ENCODE assay signal across 13 cellular contexts in genomic region chr11:68317147-68317785, GRCh38. TPM values are rescaled to one million over a fixed set of nuclear protein-coding genes. Genes with fewer than 3 reads are reported as not detected.
DNase-seq lines count a peak whose midpoint lies in the region; ATAC-seq and TF ChIP-seq lines count a peak whose summit lies in the region.
"Had no signal": no experiment of that assay in that cellular context is flagged by ENCODE, and none has a peak within 500 bp of the region (broad histone marks: within the 10 kb centered on the region; RNA-seq: fewer than 3 reads in every experiment).

No MANE protein-coding gene starts in this region.

- H3K27ac ChIP-seq in GM23338 (ENCODE audit: low read depth) (no peak overlapping the region), SJCRH30 (peak overlapping the region; percentile 84), right atrium auricular region (peak overlapping the region; percentile 58 to 87), sigmoid colon (peak overlapping the region; percentile 78 to 92 (median 88))

- no peak for TF ChIP-seq EP300 in sigmoid colon (IDR thresholded peaks at IDR 0.05)

- intact Hi-C loops in sigmoid colon (cut with DNase I), result no loop called here
- intact Hi-C loops in activated T-helper 1 cell treated with anti-CD3 and anti-CD28 coated beads, Interleukin-12 subunit alpha, Interleukin-12 subunit beta, Interleukin-2, Interleukin-4 antibody, amounts not matched to agents 30 ng/mL and 10 ng/mL and 1 ng/mL, durations not matched to agents 14 hours and 24 hours and 36 hours (cut with micrococcal nuclease), result no loop called here

- ATAC-seq in GM23338 (peak; percentile 14), GM21717 (IDR thresholded peaks at IDR 0.05; ENCODE audit: unreplicated experiment) (no peak)
- ATAC-seq: activated CD4-positive, alpha-beta T cell treated with anti-CD3 and anti-CD28 coated beads for 36 hours had no signal

- 60 to 79% methylated on average over 15 of the region's 15 CpGs for WGBS in sigmoid colon, 2 donors

- no peak for TF ChIP-seq CTCF in GM23338 (conservative IDR thresholded peaks at IDR 0.05; ENCODE audit: low read depth in 2 of 2)
- TF ChIP-seq CTCF in right atrium auricular region (IDR thresholded peaks at IDR 0.05), result no peak
- no peak for TF ChIP-seq CTCF in sigmoid colon (IDR thresholded peaks at IDR 0.05)

- H3K9me2 ChIP-seq in GM23338 (ENCODE audit: insufficient read depth), result no peaks in the 10 kb centered on the region

- H3F3A ChIP-seq in GM23338 (replicated peaks; ENCODE audit: low read depth), result peaks cover 7% of the 10 kb centered on the region; the same call in 1 of the 2 replicates

- H3K4me1 ChIP-seq in GM23338 (ENCODE audit: insufficient read depth), result peaks cover 41% of the 10 kb centered on the region
- H3K4me1 ChIP-seq in SJCRH30, result peaks cover 21% of the 10 kb centered on the region
- H3K4me1 ChIP-seq in right atrium auricular region, result peaks cover 0 to 59% of the 10 kb centered on the region in 2 donors
- H3K4me1 ChIP-seq in sigmoid colon, result peaks cover 0 to 59% (median 58%) of the 10 kb centered on the region in 4 donors

- peaks cover 51% of the 10 kb centered on the region for H3K4me1 Mint-ChIP-seq in GM23338
- H3K4me1 Mint-ChIP-seq in activated T-helper 1 cell treated with anti-CD3 and anti-CD28 coated beads, Interleukin-12 subunit alpha, Interleukin-12 subunit beta, Interleukin-2, Interleukin-4 antibody, amounts not matched to agents 30 ng/mL and 10 ng/mL and 1 ng/mL, durations not matched to agents 14 hours and 24 hours and 36 hours (ENCODE audit: low read depth), result peaks cover 29% of the 10 kb centered on the region

- no peaks in the 10 kb centered on the region; the same call in 1 of the 2 replicates for H4K20me1 ChIP-seq in GM23338 (replicated peaks; ENCODE audit: insufficient read depth)

- H2AFZ ChIP-seq in GM23338, result no peak overlapping the region

- H3K36me3 Mint-ChIP-seq in GM23338 (ENCODE audit: low read depth), result peaks cover 22% of the 10 kb centered on the region
- no peaks in the 10 kb centered on the region for H3K36me3 Mint-ChIP-seq in activated T-helper 1 cell treated with anti-CD3 and anti-CD28 coated beads, Interleukin-12 subunit alpha, Interleukin-12 subunit beta, Interleukin-2, Interleukin-4 antibody, amounts not matched to agents 30 ng/mL and 10 ng/mL and 1 ng/mL, durations not matched to agents 14 hours and 24 hours and 36 hours (ENCODE audit: low read depth)
- H3K36me3 Mint-ChIP-seq: immature natural killer cell had no signal

- TF ChIP-seq POLR2A in sigmoid colon (IDR thresholded peaks at IDR 0.05), result no peak

- peak overlapping the region; percentile 48; the same call in 1 of the 2 replicates for H3K27ac Mint-ChIP-seq in GM23338
- no peak overlapping the region for H3K27ac Mint-ChIP-seq in activated T-helper 1 cell treated with anti-CD3 and anti-CD28 coated beads, Interleukin-12 subunit alpha, Interleukin-12 subunit beta, Interleukin-2, Interleukin-4 antibody, amounts not matched to agents 30 ng/mL and 10 ng/mL and 1 ng/mL, durations not matched to agents 14 hours and 24 hours and 36 hours
- H3K27ac Mint-ChIP-seq: activated CD4-positive, alpha-beta T cell treated with anti-CD3 and anti-CD28 coated beads for 36 hours; immature natural killer cell had no signal

- H3K4me3 ChIP-seq in GM23338, result no peak overlapping the region
- peak overlapping the region; percentile 46 for H3K4me3 ChIP-seq in SJCRH30
- H3K4me3 ChIP-seq in right atrium auricular region, result no peak overlapping the region
- no peak overlapping the region for H3K4me3 ChIP-seq in sigmoid colon

- H3K4me2 ChIP-seq in GM23338, result peak overlapping the region; percentile 65

- H3K79me2 ChIP-seq in GM23338 (replicated peaks; ENCODE audit: insufficient read depth), result peaks cover 91% of the 10 kb centered on the region

- no peaks in the 10 kb centered on the region for H3K9me3 ChIP-seq in SJCRH30 (replicated peaks)
- H3K9me3 ChIP-seq in right atrium auricular region, result no peaks in the 10 kb centered on the region
- H3K9me3 ChIP-seq in sigmoid colon, result no peaks in the 10 kb centered on the region

- H3K27me3 ChIP-seq in GM23338 (ENCODE audit: insufficient read depth) (no peaks in the 10 kb centered on the region), SJCRH30 (no peaks in the 10 kb centered on the region), right atrium auricular region (no peaks in the 10 kb centered on the region), sigmoid colon (no peaks in the 10 kb centered on the region)

- H3K36me3 ChIP-seq in GM23338 (ENCODE audit: insufficient read depth) (no peaks in the 10 kb centered on the region), SJCRH30 (peaks cover 18% of the 10 kb centered on the region), right atrium auricular region (no peaks in the 10 kb centered on the region), sigmoid colon (no peaks in the 10 kb centered on the region)

- DNase-seq in GM23338 (ENCODE audit: low spot score), result no peak
- DNase-seq in SJCRH30, result peak; percentile 59 to 63
- no peak for DNase-seq in right atrium auricular region (ENCODE audit: low spot score)
- DNase-seq in sigmoid colon, result no peak
- DNase-seq in activated T-helper 1 cell treated with anti-CD3 and anti-CD28 coated beads, Interleukin-12 subunit alpha, Interleukin-12 subunit beta, Interleukin-2, Interleukin-4 antibody, amounts not matched to agents 30 ng/mL and 10 ng/mL and 1 ng/mL, durations not matched to agents 14 hours and 24 hours and 36 hours (ENCODE audit: low spot score), result no peak
- no peak for DNase-seq in A172 (ENCODE audit: low spot score)
- DNase-seq: activated CD4-positive, alpha-beta T cell treated with anti-CD3 and anti-CD28 coated beads for 36 hours; activated naive CD4-positive, alpha-beta T cell; cortex of kidney; immature natural killer cell; T1000 had no signal

- H3K27me3 Mint-ChIP-seq in GM23338 (ENCODE audit: insufficient read depth, low read depth, poor library complexity), result peaks cover 13% of the 10 kb centered on the region
- peaks cover 4% of the 10 kb centered on the region for H3K27me3 Mint-ChIP-seq in activated T-helper 1 cell treated with anti-CD3 and anti-CD28 coated beads, Interleukin-12 subunit alpha, Interleukin-12 subunit beta, Interleukin-2, Interleukin-4 antibody, amounts not matched to agents 30 ng/mL and 10 ng/mL and 1 ng/mL, durations not matched to agents 14 hours and 24 hours and 36 hours (ENCODE audit: insufficient read depth)

- peaks cover 4% of the 10 kb centered on the region; the same call in 1 of the 3 replicates for H3K9me3 Mint-ChIP-seq in GM23338
- no peaks in the 10 kb centered on the region for H3K9me3 Mint-ChIP-seq in activated T-helper 1 cell treated with anti-CD3 and anti-CD28 coated beads, Interleukin-12 subunit alpha, Interleukin-12 subunit beta, Interleukin-2, Interleukin-4 antibody, amounts not matched to agents 30 ng/mL and 10 ng/mL and 1 ng/mL, durations not matched to agents 14 hours and 24 hours and 36 hours
- H3K9me3 Mint-ChIP-seq: immature natural killer cell, nephron had no signal

- no peak overlapping the region for H3K4me3 Mint-ChIP-seq in GM23338
- no peak overlapping the region for H3K4me3 Mint-ChIP-seq in activated T-helper 1 cell treated with anti-CD3 and anti-CD28 coated beads, Interleukin-12 subunit alpha, Interleukin-12 subunit beta, Interleukin-2, Interleukin-4 antibody, amounts not matched to agents 30 ng/mL and 10 ng/mL and 1 ng/mL, durations not matched to agents 14 hours and 24 hours and 36 hours
- H3K4me3 Mint-ChIP-seq: activated CD4-positive, alpha-beta T cell treated with anti-CD3 and anti-CD28 coated beads for 36 hours had no signal

TF ChIP-seq in GM23338, 12 proteins besides CTCF, POLR2A, EP300 and RAD21:
- TF ChIP-seq CREB1 (CRISPR knock-in tag; IDR thresholded peaks at IDR 0.05; ENCODE audit: low read depth) (no peak), JUNB (IDR thresholded peaks at IDR 0.05; ENCODE audit: unreplicated experiment) (no peak), ZNF331 (CRISPR knock-in tag; IDR thresholded peaks at IDR 0.05; ENCODE audit: low read depth) (no peak), NANOG (IDR thresholded peaks at IDR 0.05; ENCODE audit: borderline replicate concordance) (no peak)
TF ChIP-seq in GM23338: peak in this region for 0.

RNA-seq across cellular contexts. Expression of gene LRP5, which starts 4.9 kb away (rescaled TPM):
- 35.1 and 51.1 TPM in 2 replicates for total RNA-seq in GM23338 (2014; rRNA removed; shearing (Covaris generic))
- polyA plus RNA-seq in GM23338 (2016; fragmentation: Nextera tagmentation; extraction: Ambion mirVana) (26.9 and 38.3 TPM in 2 replicates), sigmoid colon (10 to 100 TPM; 18.0 to 63.1 (median 20.4) TPM)
- total RNA-seq in SJCRH30 (2014; rRNA removed; shearing (Covaris generic)), result 45.5 and 46.5 TPM in 2 replicates
- total RNA-seq in right atrium auricular region (10 to 100 TPM; 34.6 to 60.9 TPM), sigmoid colon (10 to 100 TPM; 18.3 to 43.8 (median 29.2) TPM)
- 21.4 and 23.9 TPM in 2 replicates for total RNA-seq in activated T-helper 1 cell treated with anti-CD3 and anti-CD28 coated beads, Interleukin-12 subunit alpha, Interleukin-12 subunit beta, Interleukin-2, Interleukin-4 antibody, amounts not matched to agents 30 ng/mL and 10 ng/mL and 1 ng/mL, durations not matched to agents 14 hours and 24 hours and 36 hours
- 13.2 and 13.7 TPM in 2 replicates for total RNA-seq in A172 (2014; rRNA removed; shearing (Covaris generic))

RNA-seq across cellular contexts. Expression of gene C11orf24, which starts 45.5 kb away (rescaled TPM):
- total RNA-seq in GM23338 (2014; rRNA removed; shearing (Covaris generic)), result 45.2 and 57.5 TPM in 2 replicates
- polyA plus RNA-seq in GM23338 (2016; fragmentation: Nextera tagmentation; extraction: Ambion mirVana), result 49.8 and 50.7 TPM in 2 replicates
- total RNA-seq in SJCRH30 (2014; rRNA removed; shearing (Covaris generic)), result 26.5 and 30.7 TPM in 2 replicates
- total RNA-seq in right atrium auricular region, result 10 to 100 TPM; 20.4 to 21.3 TPM
- total RNA-seq in sigmoid colon, result 10 to 100 TPM; 13.7 to 25.4 (median 21.9) TPM
- 10 to 100 TPM; 37.8 to 70.3 (median 40.6) TPM for polyA plus RNA-seq in sigmoid colon
- total RNA-seq in activated T-helper 1 cell treated with anti-CD3 and anti-CD28 coated beads, Interleukin-12 subunit alpha, Interleukin-12 subunit beta, Interleukin-2, Interleukin-4 antibody, amounts not matched to agents 30 ng/mL and 10 ng/mL and 1 ng/mL, durations not matched to agents 14 hours and 24 hours and 36 hours, result 33.9 and 39.7 TPM in 2 replicates
- total RNA-seq in A172 (2014; rRNA removed; shearing (Covaris generic)), result 52.4 and 55.5 TPM in 2 replicates

Comparison
In these comparisons a context has a peak if more than half of its experiments do, and no peak if none do; other contexts are left out.
1. DNase-seq: peak in SJCRH30 (2 of 2); none in GM23338 (single experiment), right atrium auricular region (single experiment), sigmoid colon (single experiment), activated T-helper 1 cell treated with anti-CD3 and anti-CD28 coated beads, Interleukin-12 subunit alpha, Interleukin-12 subunit beta, Interleukin-2, Interleukin-4 antibody, amounts not matched to agents 30 ng/mL and 10 ng/mL and 1 ng/mL, durations not matched to agents 14 hours and 24 hours and 36 hours (single experiment) and A172 (single experiment).